8 cellular contexts compared by ENCODE assay signal in the genomic region with DNA sequence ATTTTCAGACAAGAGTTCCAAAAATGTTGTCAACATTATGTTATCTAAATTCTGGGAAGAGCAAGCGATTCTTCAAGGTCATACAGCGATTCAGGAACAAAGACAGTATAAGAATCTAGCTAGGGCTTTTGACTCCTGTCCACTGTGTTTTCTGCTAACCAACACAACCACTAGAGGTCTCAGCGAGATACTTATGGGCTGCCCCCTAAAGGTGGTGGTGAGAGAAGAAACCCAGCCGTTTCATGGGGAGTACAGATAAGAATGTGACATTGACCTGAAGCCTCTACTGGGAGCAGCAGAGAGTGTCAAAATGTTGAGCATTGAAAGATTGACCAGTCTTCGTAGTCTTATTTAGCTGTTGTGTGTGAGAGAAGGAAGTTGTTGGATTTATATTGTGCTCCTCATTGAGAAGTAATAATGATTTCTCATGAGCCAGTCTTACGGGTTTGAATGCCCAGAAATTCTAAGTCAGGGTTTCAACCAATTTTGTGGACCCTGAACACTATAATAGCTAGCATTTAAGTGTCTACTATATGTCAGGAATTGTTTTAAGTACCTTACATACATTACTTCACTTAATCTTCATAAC.
A peak's percentile ranks its signal among the peaks of the same experiment; 100 is the strongest.
DNase-seq lines count a peak whose midpoint lies in the region; ATAC-seq and TF ChIP-seq lines count a peak whose summit lies in the region.

No MANE protein-coding gene starts in this region.

- H3K36me3 Mint-ChIP-seq in mesothelial cell of epicardium: peaks cover 18% of the 10 kb centered on the region

- TF ChIP-seq EP300 in suprapubic skin (IDR thresholded peaks at IDR 0.05): no peak

- H3K4me3 ChIP-seq in suprapubic skin: no peak overlapping the region

- H3K36me3 ChIP-seq in suprapubic skin: no peaks in the 10 kb centered on the region

- no peaks in the 10 kb centered on the region for H3K9me3 ChIP-seq in suprapubic skin

- no peaks in the 10 kb centered on the region for H3K27me3 Mint-ChIP-seq in mesothelial cell of epicardium (ENCODE audit: low read depth)

- H3K4me3 Mint-ChIP-seq in mesothelial cell of epicardium: no peak overlapping the region

- H3K27me3 ChIP-seq in suprapubic skin: no peaks in the 10 kb centered on the region

- 60% methylated on average over 6 of the region's 6 CpGs for WGBS in suprapubic skin

- no peak overlapping the region for H3K27ac ChIP-seq in C4-2B
- no peak overlapping the region for H3K27ac ChIP-seq in VCaP
- H3K27ac ChIP-seq in suprapubic skin: no peak overlapping the region

- TF ChIP-seq POLR2A in suprapubic skin (IDR thresholded peaks at IDR 0.05): no peak

- DNase-seq in NCI-H2107 (lab: John Stamatoyannopoulos, UW) (peak; percentile 0), dermis microvascular lymphatic vessel endothelial cell (ENCODE audit: low read depth in 2 of 2) (peak; percentile 69 to 85), mesothelial cell of epicardium (ENCODE audit: low spot score in 2 of 2, unreplicated experiment in 2 of 2) (no peak), suprapubic skin (ENCODE audit: low spot score in 2 of 2) (no peak)

- peaks cover 28% of the 10 kb centered on the region for H3K4me1 Mint-ChIP-seq in mesothelial cell of epicardium

- TF ChIP-seq CTCF in C4-2B (conservative IDR thresholded peaks at IDR 0.05): peak; percentile 82
- TF ChIP-seq CTCF in VCaP (conservative IDR thresholded peaks at IDR 0.05): peak; percentile 86
- peak; percentile 23 for TF ChIP-seq CTCF in mesothelial cell of epicardium (IDR thresholded peaks at IDR 0.05; ENCODE audit: unreplicated experiment)
- TF ChIP-seq CTCF in suprapubic skin (IDR thresholded peaks at IDR 0.05): peak; percentile 56 to 60

- H3K27ac Mint-ChIP-seq in mesothelial cell of epicardium: peak overlapping the region; percentile 36

- H3K4me1 ChIP-seq in suprapubic skin: peaks cover 3% of the 10 kb centered on the region

- peak; percentile 99 for ATAC-seq in GM18870 (IDR thresholded peaks at IDR 0.05; ENCODE audit: unreplicated experiment)
- peak; percentile 97 for ATAC-seq in HG03064 (IDR thresholded peaks at IDR 0.05; ENCODE audit: low read depth, unreplicated experiment)

- H3K9me3 Mint-ChIP-seq in mesothelial cell of epicardium: peaks cover 26% of the 10 kb centered on the region

Comparison
In these comparisons a context has a peak if more than half of its experiments do, and no peak if none do; other contexts are left out.
1. CTCF ChIP-seq: peak in every context shown above with its lines; median percentile 86 in VCaP; 82 in C4-2B; 58 in suprapubic skin; 23 in mesothelial cell of epicardium.
2. DNase-seq: peak in NCI-H2107 (single experiment) and dermis microvascular lymphatic vessel endothelial cell (2 of 2); none in mesothelial cell of epicardium (0 of 2) and suprapubic skin (0 of 2).